In the genomic region with DNA sequence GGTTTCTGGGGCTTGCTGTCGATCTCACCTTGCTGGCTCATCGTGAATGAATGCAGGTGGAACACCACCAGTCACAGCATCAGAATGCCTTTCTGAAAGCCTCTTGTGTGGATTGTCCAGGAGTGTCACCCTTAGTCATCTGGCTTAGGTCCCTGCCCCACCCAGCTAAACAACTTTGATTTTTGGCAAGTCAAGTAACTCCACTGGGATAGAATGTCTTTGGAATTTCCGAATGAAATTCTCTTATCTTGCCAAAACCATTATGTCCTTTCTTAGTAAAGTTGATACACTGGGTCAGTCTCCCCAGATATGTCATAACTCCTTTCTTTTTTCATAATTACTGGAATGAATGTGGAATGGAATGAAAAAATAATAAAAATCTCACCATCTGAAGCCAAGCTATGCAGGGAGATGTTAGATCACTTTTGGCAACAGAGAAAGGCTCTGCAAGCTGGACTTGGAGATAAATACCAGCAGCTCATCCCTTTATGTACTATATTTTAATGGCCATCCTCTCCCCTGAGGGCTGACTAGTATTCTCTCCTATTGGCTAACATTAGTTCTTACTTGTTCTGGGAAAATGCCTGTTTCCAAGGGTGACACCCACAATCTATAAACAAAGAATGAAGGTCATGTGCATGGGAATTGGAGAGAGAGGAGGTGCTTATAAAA, we compare ENCODE assay signal across 2 cellular contexts.
TF ChIP-seq lines count a peak whose summit lies in the region.

No MANE protein-coding gene starts in this region.

TF ChIP-seq in Ishikawa, 13 proteins besides CTCF, POLR2A, EP300 and RAD21 (continued from another document):
- peak; percentile 51; the same call in 1 of the 2 replicates for TF ChIP-seq TCF12 (IDR thresholded peaks at IDR 0.05; ENCODE audit: low read depth)

TF ChIP-seq in liver, 16 proteins besides CTCF, POLR2A, EP300 and RAD21 (continued from another document):
- TF ChIP-seq ZBTB33 (IDR thresholded peaks at IDR 0.05) (no peak), HNF4G (IDR thresholded peaks at IDR 0.05) (no peak)
